In the genomic region with DNA sequence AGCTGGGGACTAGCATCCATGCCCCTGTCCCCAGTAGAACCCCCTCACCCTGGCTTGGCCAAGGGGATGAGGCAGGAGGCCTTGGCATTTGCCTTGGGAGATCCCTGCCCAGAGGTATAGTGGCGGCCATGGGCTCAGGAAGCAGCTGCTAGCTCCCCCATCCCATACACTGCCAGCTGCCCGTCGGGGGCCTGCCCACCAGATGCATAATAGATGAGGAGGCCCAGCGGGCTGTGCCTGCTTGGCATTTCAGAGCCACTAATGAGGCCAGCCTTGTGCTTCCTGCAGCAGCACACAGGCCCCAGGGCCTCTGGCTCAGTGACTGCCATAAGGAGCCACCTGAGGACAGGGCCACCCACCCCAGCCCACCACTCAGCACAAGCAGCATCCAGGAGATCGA, we compare ENCODE assay signal across 19 cellular contexts. TPM values are rescaled to one million over a fixed set of nuclear protein-coding genes. Genes with fewer than 3 reads are reported as not detected.
A peak's percentile ranks its signal among the peaks of the same experiment; 100 is the strongest.
DNase-seq lines count a peak whose midpoint lies in the region; ATAC-seq and TF ChIP-seq lines count a peak whose summit lies in the region.
"Had no signal": no experiment of that assay in that cellular context is flagged by ENCODE, and none has a peak within 500 bp of the region (broad histone marks: within the 10 kb centered on the region; RNA-seq: fewer than 3 reads in every experiment).

No MANE protein-coding gene starts in this region.

- no peak overlapping the region for H3K4ac ChIP-seq in neuronal stem cell (ENCODE audit: low read length)

- H3K4me3 ChIP-seq in neuronal stem cell (ENCODE audit: low read length in 2 of 2) (no peak overlapping the region), ovary (no peak overlapping the region)
- H3K4me3 ChIP-seq: GM23248, HAP-1, K562 had no signal

- no CpG with 5 or more reads among the region's 5 CpGs for WGBS in neuronal stem cell (ENCODE audit: extremely low coverage in 2 of 2, insufficient read length in 2 of 2, insufficient replicate concordance in 1 of 2), 2 donors
- WGBS in ovary, 3 donors, result 83 to 88% (median 87%) methylated on average over 5 of the region's 5 CpGs

- peaks cover 0 to 5% of the 10 kb centered on the region in 2 donors for H3K4me1 ChIP-seq in neuronal stem cell (ENCODE audit: control insufficient read depth in 2 of 2, insufficient read depth in 1 of 2, low read depth in 1 of 2, low read length in 2 of 2)
- no peaks in the 10 kb centered on the region for H3K4me1 ChIP-seq in ovary (ENCODE audit: insufficient read depth)
- H3K4me1 ChIP-seq: BE2C, HAP-1 had no signal

- no peaks in the 10 kb centered on the region for H3K36me3 ChIP-seq in neuronal stem cell (replicated peaks in 1 of 2; ENCODE audit: control insufficient read depth in 2 of 2, insufficient read depth in 2 of 2, low read length in 2 of 2)
- no peaks in the 10 kb centered on the region for H3K36me3 ChIP-seq in ovary
- H3K36me3 ChIP-seq: BE2C, HAP-1 had no signal

- H3K27me3 ChIP-seq in neuronal stem cell (ENCODE audit: control insufficient read depth in 3 of 3, insufficient read depth in 3 of 3, low read depth in 1 of 3, low read length in 3 of 3) (peaks cover 0 to 12% (median 0%) of the 10 kb centered on the region in 3 experiments), ovary (no peaks in the 10 kb centered on the region)
- H3K27me3 ChIP-seq: BE2C had no signal

- no peak for TF ChIP-seq EP300 in ovary (IDR thresholded peaks at IDR 0.05)

- DNase-seq in NCI-H1092 (lab: John Stamatoyannopoulos, UW) (peak; percentile 48), NCI-H1092 treated with DMSO at 0.1 percent for 48 hours (lab: John Stamatoyannopoulos, UW) (no peak), COR-L47 (lab: John Stamatoyannopoulos, UW) (peak; percentile 60), neuronal stem cell (ENCODE audit: low spot score) (no peak), SHP77 treated with DMSO at 0.1 percent for 48 hours (lab: John Stamatoyannopoulos, UW) (no peak), ovary (no peak)
- DNase-seq: 8988T; BE2C; Calu3; CD4-positive, alpha-beta T cell; DMS79; GDM1; GM23248; IMR-90 had no signal

- no peak overlapping the region for H3K18ac ChIP-seq in neuronal stem cell (ENCODE audit: low read length)

- no peak overlapping the region for H3K4me2 ChIP-seq in neuronal stem cell (ENCODE audit: insufficient read depth, low read length, poor library complexity, severe bottlenecking)

- no peak overlapping the region for H4K91ac ChIP-seq in neuronal stem cell (ENCODE audit: low read depth, low read length, poor library complexity)

- no peak overlapping the region for H3K23ac ChIP-seq in neuronal stem cell (ENCODE audit: low read depth, low read length, poor library complexity)

- no peak for TF ChIP-seq CTCF in ovary (IDR thresholded peaks at IDR 0.05)

- no peak overlapping the region for H2AK5ac ChIP-seq in neuronal stem cell (ENCODE audit: low read depth, low read length)

- no peak overlapping the region for H4K8ac ChIP-seq in neuronal stem cell (ENCODE audit: low read depth, low read length)

- H3K9ac ChIP-seq in neuronal stem cell (ENCODE audit: low read depth, low read length, poor library complexity), result peak overlapping the region; percentile 47
- H3K9ac ChIP-seq: GM23248 had no signal

- H3K14ac ChIP-seq in neuronal stem cell (ENCODE audit: low read length), result no peak overlapping the region

- H2BK120ac ChIP-seq in neuronal stem cell (ENCODE audit: low read depth, low read length), result no peak overlapping the region

- no peak for TF ChIP-seq POLR2A in ovary (IDR thresholded peaks at IDR 0.05)

- no peaks in the 10 kb centered on the region for H3K9me3 ChIP-seq in neuronal stem cell (replicated peaks in 1 of 2; ENCODE audit: control insufficient read depth in 2 of 2, insufficient read depth in 1 of 2, low read depth in 1 of 2, low read length in 2 of 2)
- H3K9me3 ChIP-seq in ovary, result no peaks in the 10 kb centered on the region
- H3K9me3 ChIP-seq: BE2C, HAP-1 had no signal

- intact Hi-C loops in ovary (cut with DNase I), result no loop called here

- no peak overlapping the region for H2BK15ac ChIP-seq in neuronal stem cell (ENCODE audit: low read length)

- H2BK5ac ChIP-seq in neuronal stem cell (ENCODE audit: low read length), result no peak overlapping the region

- H2BK12ac ChIP-seq in neuronal stem cell (ENCODE audit: low read length), result peak overlapping the region; percentile 8

- no peak for ATAC-seq in HG03159 (IDR thresholded peaks at IDR 0.05; ENCODE audit: unreplicated experiment)
- ATAC-seq: K562 had no signal

- no peaks in the 10 kb centered on the region for H3K79me1 ChIP-seq in neuronal stem cell (ENCODE audit: low read depth, low read length)

- H3K27ac ChIP-seq in angular gyrus (ENCODE audit: low read depth, low read length) (peak overlapping the region; percentile 54), neuronal stem cell (replicated peaks; ENCODE audit: low read length) (no peak overlapping the region), ovary (no peak overlapping the region)
- H3K27ac ChIP-seq: C4-2B, GM23248 had no signal

- H2AFZ ChIP-seq in neuronal stem cell (ENCODE audit: low read length), result no peak overlapping the region
- H2AFZ ChIP-seq: GM23248 had no signal

RNA-seq across cellular contexts. Expression of a gene that starts 23.6 kb away (rescaled TPM):
- 3.2 TPM for polyA plus RNA-seq in neuronal stem cell (2013, experiment 1 of 2)
- 3.1 TPM for polyA plus RNA-seq in neuronal stem cell (2013, experiment 2 of 2)
- total RNA-seq in ovary, result 1 to 10 TPM in 6 of 7 donors, under 1 TPM in 1; 0.60 to 9.4 (median 2.8) TPM
- polyA plus RNA-seq in ovary, result 1 to 10 TPM; 1.1 to 4.6 TPM

Comparison
In these comparisons a context has a peak if more than half of its experiments do, and no peak if none do; other contexts are left out.
1. DNase-seq: peak in NCI-H1092 (single experiment) and COR-L47 (single experiment); none in NCI-H1092 treated with DMSO at 0.1 percent for 48 hours (single experiment), neuronal stem cell (single experiment), SHP77 treated with DMSO at 0.1 percent for 48 hours (single experiment) and ovary (0 of 5).